ENCODE assay signal across 9 cellular contexts in the genomic region with DNA sequence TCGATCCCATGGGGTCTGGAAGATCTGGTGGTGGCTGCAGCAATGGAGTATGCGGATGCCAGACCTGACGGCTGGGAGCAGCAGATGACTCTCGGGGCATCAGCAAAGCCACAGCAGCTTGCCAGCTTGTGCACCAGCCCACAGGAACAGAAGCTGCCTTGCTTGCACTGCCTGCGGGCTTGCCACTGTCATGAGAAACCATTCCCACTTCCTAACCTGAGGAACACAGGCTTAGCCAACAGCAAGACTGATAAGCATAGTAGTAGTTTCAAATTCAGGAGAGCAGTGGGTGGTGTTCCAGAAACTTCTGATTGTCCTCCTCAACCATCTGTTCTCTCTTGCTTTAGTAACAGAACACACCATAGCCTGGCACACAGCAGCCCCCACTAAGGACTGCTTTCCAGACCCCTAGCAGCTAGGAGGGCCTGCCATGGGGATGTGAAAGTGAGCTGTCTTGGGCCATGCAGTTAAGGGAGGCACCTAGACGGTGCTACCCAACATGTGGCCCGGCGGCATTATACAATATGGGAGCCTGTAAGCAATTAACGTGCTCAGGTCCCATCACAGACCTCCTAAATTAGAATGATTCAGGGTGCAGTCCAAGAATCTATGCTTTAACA. TPM values are rescaled to one million over a fixed set of nuclear protein-coding genes. Genes with fewer than 3 reads are reported as not detected.
DNase-seq lines count a peak whose midpoint lies in the region; ATAC-seq and TF ChIP-seq lines count a peak whose summit lies in the region.
"Had no signal": no experiment of that assay in that cellular context is flagged by ENCODE, and none has a peak within 500 bp of the region (broad histone marks: within the 10 kb centered on the region; RNA-seq: fewer than 3 reads in every experiment).

No MANE protein-coding gene starts in this region.

- intact Hi-C loops in left lung (cut with DNase I) = no loop called here

- peak overlapping the region; percentile 65 to 97 for H3K27ac ChIP-seq in left lung
- peak overlapping the region; percentile 27 for H3K27ac ChIP-seq in suprapubic skin

- H3K36me3 Mint-ChIP-seq in activated T-cell treated with anti-CD3 and anti-CD28 coated beads, Interleukin-2, amount 50 U/mL, for 24 hours (ENCODE audit: low read depth) = peaks cover 62% of the 10 kb centered on the region
- H3K36me3 Mint-ChIP-seq in activated naive CD8-positive, alpha-beta T cell = peaks cover 11% of the 10 kb centered on the region

- H3K4me3 Mint-ChIP-seq in activated T-cell treated with anti-CD3 and anti-CD28 coated beads, Interleukin-2, amount 50 U/mL, for 24 hours = no peak overlapping the region
- H3K4me3 Mint-ChIP-seq in activated naive CD8-positive, alpha-beta T cell = peak overlapping the region; percentile 53
- H3K4me3 Mint-ChIP-seq: endodermal cell had no signal

- H3K27me3 ChIP-seq in left lung (no peaks in the 10 kb centered on the region), suprapubic skin (no peaks in the 10 kb centered on the region)

- H3K36me3 ChIP-seq in left lung (peaks cover 0 to 10% of the 10 kb centered on the region in 2 donors), suprapubic skin (no peaks in the 10 kb centered on the region)

- no peak for TF ChIP-seq EP300 in suprapubic skin (IDR thresholded peaks at IDR 0.05)

- 62% methylated on average over 7 of the region's 9 CpGs for WGBS in suprapubic skin

- no peak for DNase-seq in activated T-cell treated with anti-CD3 and anti-CD28 coated beads, Interleukin-2, amount 50 U/mL, for 24 hours
- no peak for DNase-seq in activated T-cell treated with anti-CD3 and anti-CD28 coated beads, Interleukin-2, amount 50 U/mL, for 48 hours
- DNase-seq in left lung = no peak
- DNase-seq in suprapubic skin (ENCODE audit: low spot score in 2 of 2) = no peak
- DNase-seq in NCI-H446 treated with DMSO at 0.1 percent for 48 hours (lab: John Stamatoyannopoulos, UW) = no peak
- DNase-seq: endodermal cell had no signal

- H3K9me3 ChIP-seq in left lung (no peaks in the 10 kb centered on the region), suprapubic skin (no peaks in the 10 kb centered on the region)

- no peak for TF ChIP-seq POLR2A in suprapubic skin (IDR thresholded peaks at IDR 0.05)

- peaks cover 4% of the 10 kb centered on the region for H3K9me3 Mint-ChIP-seq in activated T-cell treated with anti-CD3 and anti-CD28 coated beads, Interleukin-2, amount 50 U/mL, for 24 hours
- H3K9me3 Mint-ChIP-seq in activated naive CD8-positive, alpha-beta T cell (ENCODE audit: low read depth) = peaks cover 3% of the 10 kb centered on the region
- H3K9me3 Mint-ChIP-seq: endodermal cell had no signal

- no peaks in the 10 kb centered on the region for H3K27me3 Mint-ChIP-seq in activated T-cell treated with anti-CD3 and anti-CD28 coated beads, Interleukin-2, amount 50 U/mL, for 24 hours
- H3K27me3 Mint-ChIP-seq in activated naive CD8-positive, alpha-beta T cell = no peaks in the 10 kb centered on the region

- peaks cover 89% of the 10 kb centered on the region for H3K4me1 Mint-ChIP-seq in activated T-cell treated with anti-CD3 and anti-CD28 coated beads, Interleukin-2, amount 50 U/mL, for 24 hours (ENCODE audit: low read depth)
- H3K4me1 Mint-ChIP-seq in activated naive CD8-positive, alpha-beta T cell (ENCODE audit: low read depth) = peaks cover 84% of the 10 kb centered on the region

- H3K4me1 ChIP-seq in left lung = peaks cover 51 to 100% of the 10 kb centered on the region in 2 donors
- peaks cover 89% of the 10 kb centered on the region for H3K4me1 ChIP-seq in suprapubic skin

- no peak overlapping the region for H3K4me3 ChIP-seq in left lung
- no peak overlapping the region for H3K4me3 ChIP-seq in suprapubic skin

- no peak for ATAC-seq in left lung
- ATAC-seq in HG02970 (IDR thresholded peaks at IDR 0.05; ENCODE audit: low FRiP score, unreplicated experiment) = no peak
- no peak for ATAC-seq in GM18868 (IDR thresholded peaks at IDR 0.05; ENCODE audit: unreplicated experiment)

- no peak for TF ChIP-seq CTCF in left lung (IDR thresholded peaks at IDR 0.05)
- TF ChIP-seq CTCF in suprapubic skin (IDR thresholded peaks at IDR 0.05) = no peak

- peak overlapping the region; percentile 95 for H3K27ac Mint-ChIP-seq in activated T-cell treated with anti-CD3 and anti-CD28 coated beads, Interleukin-2, amount 50 U/mL, for 24 hours
- peak overlapping the region; percentile 87 for H3K27ac Mint-ChIP-seq in activated naive CD8-positive, alpha-beta T cell
- H3K27ac Mint-ChIP-seq: endodermal cell had no signal

RNA-seq across cellular contexts. Expression of a gene that starts 7.3 kb away (rescaled TPM):
- total RNA-seq in left lung (100 to 1,000 TPM; 281 to 298 TPM), suprapubic skin (100 to 1,000 TPM in 1 of 4 donors, 10 to 100 TPM in 3; 85.1 to 103 (median 87.3) TPM)
